Comparison of ENCODE assay signal across 14 cellular contexts in genomic region chrX:111955916-111956315, GRCh38.
"Had no signal": no experiment of that assay in that cellular context is flagged by ENCODE, and none has a peak within 500 bp of the region (broad histone marks: within the 10 kb centered on the region; RNA-seq: fewer than 3 reads in every experiment).

No MANE protein-coding gene starts in this region.

- H3K36me3 ChIP-seq: adrenal gland, colonic mucosa, pancreas, suprapubic skin had no signal

- H3K9me3 ChIP-seq: adrenal gland, colonic mucosa, pancreas, suprapubic skin had no signal

- H3K36me3 Mint-ChIP-seq: activated CD4-positive, alpha-beta memory T cell treated with anti-CD3 and anti-CD28 coated beads for 36 hours; activated naive CD4-positive, alpha-beta T cell treated with anti-CD3 and anti-CD28 coated beads, Interleukin-2, amount 50 U/mL, for 24 hours; type B pancreatic cell had no signal

- DNase-seq: activated CD4-positive, alpha-beta memory T cell treated with anti-CD3 and anti-CD28 coated beads for 36 hours; activated effector memory CD4-positive, alpha-beta T cell treated with anti-CD3 and anti-CD28 coated beads, Interleukin-2, amount 50 U/mL, for 16 hours; activated T-cell treated with anti-CD3 and anti-CD28 coated beads, Interleukin-2, amount 50 U/mL, for 4 hours; caudate nucleus; colonic mucosa; left colon; stimulated activated naive CD8-positive, alpha-beta T cell treated with anti-CD3 and anti-CD28 coated beads, Interleukin-15, Interleukin-2, amounts not matched to agents 100 U/mL and 50 U/mL, for 24 hours had no signal

- ATAC-seq: activated T-cell treated with anti-CD3 and anti-CD28 coated beads, Interleukin-2, amount 50 U/mL, for 4 hours; left colon; sciatic nerve; stimulated activated naive CD8-positive, alpha-beta T cell treated with anti-CD3 and anti-CD28 coated beads, Interleukin-15, Interleukin-2, amounts not matched to agents 100 U/mL and 50 U/mL, for 24 hours had no signal

- H3K27me3 Mint-ChIP-seq: activated CD4-positive, alpha-beta memory T cell treated with anti-CD3 and anti-CD28 coated beads for 36 hours; activated naive CD4-positive, alpha-beta T cell treated with anti-CD3 and anti-CD28 coated beads, Interleukin-2, amount 50 U/mL, for 24 hours had no signal

- H3K4me1 ChIP-seq: adrenal gland, colonic mucosa, pancreas, suprapubic skin had no signal

- H3K4me3 Mint-ChIP-seq: activated CD4-positive, alpha-beta memory T cell treated with anti-CD3 and anti-CD28 coated beads for 36 hours; activated naive CD4-positive, alpha-beta T cell treated with anti-CD3 and anti-CD28 coated beads, Interleukin-2, amount 50 U/mL, for 24 hours; activated T-cell treated with anti-CD3 and anti-CD28 coated beads, Interleukin-2, amount 50 U/mL, for 4 hours; type B pancreatic cell had no signal

- H3K27me3 ChIP-seq: colonic mucosa, suprapubic skin had no signal

- H3K4me3 ChIP-seq: adrenal gland, colonic mucosa, pancreas, suprapubic skin had no signal

- H3K9me3 Mint-ChIP-seq: activated CD4-positive, alpha-beta memory T cell treated with anti-CD3 and anti-CD28 coated beads for 36 hours; activated naive CD4-positive, alpha-beta T cell treated with anti-CD3 and anti-CD28 coated beads, Interleukin-2, amount 50 U/mL, for 24 hours; activated T-cell treated with anti-CD3 and anti-CD28 coated beads, Interleukin-2, amount 50 U/mL, for 4 hours; type B pancreatic cell had no signal

- H3K27ac ChIP-seq: adrenal gland, colonic mucosa, pancreas, suprapubic skin, VCaP had no signal

- H3K27ac Mint-ChIP-seq: activated CD4-positive, alpha-beta memory T cell treated with anti-CD3 and anti-CD28 coated beads for 36 hours; activated naive CD4-positive, alpha-beta T cell treated with anti-CD3 and anti-CD28 coated beads, Interleukin-2, amount 50 U/mL, for 24 hours; type B pancreatic cell had no signal

- H3K4me1 Mint-ChIP-seq: activated naive CD4-positive, alpha-beta T cell treated with anti-CD3 and anti-CD28 coated beads, Interleukin-2, amount 50 U/mL, for 24 hours had no signal
